ENCODE assay signal across 9 cellular contexts in genomic region chr3:53169045-53169831, GRCh38. TPM values are rescaled to one million over a fixed set of nuclear protein-coding genes. Genes with fewer than 3 reads are reported as not detected.
DNase-seq lines count a peak whose midpoint lies in the region; TF ChIP-seq lines count a peak whose summit lies in the region.
"Had no signal": no experiment of that assay in that cellular context is flagged by ENCODE, and none has a peak within 500 bp of the region (broad histone marks: within the 10 kb centered on the region; RNA-seq: fewer than 3 reads in every experiment).

No MANE protein-coding gene starts in this region.

- no peaks in the 10 kb centered on the region for H3K9me3 Mint-ChIP-seq in T-helper 1 cell treated with Interleukin-12 subunit alpha and Interleukin-12 subunit beta and Interleukin-4 antibody, amounts not matched to agents 30 μg/mL and 1 μg/mL, for 36 hours

- TF ChIP-seq CTCF in suprapubic skin (IDR thresholded peaks at IDR 0.05) (no peak), tibial artery (IDR thresholded peaks at IDR 0.05) (no peak), GM10248 (IDR thresholded peaks at IDR 0.05; ENCODE audit: control extremely low read depth, extremely low read depth, low read depth, missing control alignments) (no peak)

- TF ChIP-seq POLR2A in suprapubic skin (IDR thresholded peaks at IDR 0.05): no peak

- H3K9me3 ChIP-seq in suprapubic skin (no peaks in the 10 kb centered on the region), tibial artery (no peaks in the 10 kb centered on the region)

- 66% methylated on average over 12 of the region's 15 CpGs for WGBS in suprapubic skin

- H3K36me3 Mint-ChIP-seq in T-helper 1 cell treated with Interleukin-12 subunit alpha and Interleukin-12 subunit beta and Interleukin-4 antibody, amounts not matched to agents 30 μg/mL and 1 μg/mL, for 36 hours (ENCODE audit: low read depth): peaks cover 4% of the 10 kb centered on the region

- POLR2A ChIA-PET in GM10248 (lab: Yijun Ruan, JAX): no interaction called here

- H3K4me1 ChIP-seq in suprapubic skin (peaks cover 71% of the 10 kb centered on the region), tibial artery (peaks cover 0 to 61% (median 20%) of the 10 kb centered on the region in 4 donors)

- H3K4me3 ChIP-seq in suprapubic skin: peak overlapping the region; percentile 13
- H3K4me3 ChIP-seq in tibial artery: peak overlapping the region in 1 of 2 donors; percentile 16

- CTCF ChIA-PET in GM10248 (lab: Yijun Ruan, JAX): interaction anchor here (0.8 to 10.7 kb wide), 10 partner anchors 10 to 55 kb away, joined by 3 to 66 read pairs (median 6); partner anchors contain the start of gene PRKCD

- peak overlapping the region; percentile 19 for H3K4me3 Mint-ChIP-seq in T-helper 1 cell treated with Interleukin-12 subunit alpha and Interleukin-12 subunit beta and Interleukin-4 antibody, amounts not matched to agents 30 μg/mL and 1 μg/mL, for 36 hours

- peak overlapping the region; percentile 8 for H3K27ac ChIP-seq in suprapubic skin
- H3K27ac ChIP-seq in tibial artery: no peak overlapping the region

- peaks cover 13% of the 10 kb centered on the region for H3K36me3 ChIP-seq in suprapubic skin
- H3K36me3 ChIP-seq in tibial artery: peaks cover 0 to 14% (median 4%) of the 10 kb centered on the region in 3 donors

- no peaks in the 10 kb centered on the region for H3K27me3 Mint-ChIP-seq in T-helper 1 cell treated with Interleukin-12 subunit alpha and Interleukin-12 subunit beta and Interleukin-4 antibody, amounts not matched to agents 30 μg/mL and 1 μg/mL, for 36 hours (ENCODE audit: low read depth)

- H3K27me3 ChIP-seq in suprapubic skin (no peaks in the 10 kb centered on the region), tibial artery (no peaks in the 10 kb centered on the region)

- DNase-seq in T-helper 1 cell (no peak), SIG-M5 treated with dmso at 0.1 percent for 504 hours (lab: John Stamatoyannopoulos, UW; ENCODE audit: unreplicated experiment) (peak; percentile 92), iPS-NIHi7 (ENCODE audit: extremely low spot score) (peak; percentile 60), suprapubic skin (ENCODE audit: low spot score in 2 of 2) (no peak), tibial artery (no peak), GM10248 (ENCODE audit: extremely low spot score) (no peak)
- no peak for DNase-seq in activated effector memory CD4-positive, alpha-beta T cell treated with anti-CD3 and anti-CD28 coated beads, Interleukin-2, amount 50 U/mL, for 16 hours
- DNase-seq: T-helper 9 cell had no signal

- H3K27ac Mint-ChIP-seq in T-helper 1 cell treated with Interleukin-12 subunit alpha and Interleukin-12 subunit beta and Interleukin-4 antibody, amounts not matched to agents 30 μg/mL and 1 μg/mL, for 36 hours: peak overlapping the region; percentile 63

- intact Hi-C loops in tibial artery (cut with DNase I; ENCODE audit: low total_unique reads): no loop called here

- H3K4me1 Mint-ChIP-seq in T-helper 1 cell treated with Interleukin-12 subunit alpha and Interleukin-12 subunit beta and Interleukin-4 antibody, amounts not matched to agents 30 μg/mL and 1 μg/mL, for 36 hours (ENCODE audit: low read depth): peaks cover 42% of the 10 kb centered on the region

- TF ChIP-seq EP300 in suprapubic skin (IDR thresholded peaks at IDR 0.05): no peak

RNA-seq across cellular contexts. Expression of gene PRKCD, which starts 8.2 kb away (rescaled TPM):
- 10 to 100 TPM; 27.9 to 31.3 (median 29.3) TPM for total RNA-seq in suprapubic skin

RNA-seq across cellular contexts. Expression of gene RFT1, which starts 39.0 kb away (rescaled TPM):
- 10 to 100 TPM in 2 of 4 donors, 1 to 10 TPM in 2; 8.3 to 19.7 (median 10.2) TPM for total RNA-seq in suprapubic skin

Comparison
In these comparisons a context has a peak if more than half of its experiments do, and no peak if none do; other contexts are left out.
1. DNase-seq: peak in SIG-M5 treated with dmso at 0.1 percent for 504 hours (single experiment) and iPS-NIHi7 (single experiment); none in T-helper 1 cell (0 of 5), suprapubic skin (0 of 2), activated effector memory CD4-positive, alpha-beta T cell treated with anti-CD3 and anti-CD28 coated beads, Interleukin-2, amount 50 U/mL, for 16 hours (single experiment), tibial artery (0 of 2) and GM10248 (single experiment).